In genomic region chr5:5360878-5361520, GRCh38 we compare ENCODE assay signal across 26 cellular contexts.
A peak's percentile ranks its signal among the peaks of the same experiment; 100 is the strongest.
DNase-seq lines count a peak whose midpoint lies in the region; ATAC-seq, FAIRE-seq and TF ChIP-seq lines count a peak whose summit lies in the region.
"Had no signal": no experiment of that assay in that cellular context is flagged by ENCODE, and none has a peak within 500 bp of the region (broad histone marks: within the 10 kb centered on the region; RNA-seq: fewer than 3 reads in every experiment).

No MANE protein-coding gene starts in this region.

- H2BK15ac ChIP-seq in mesendoderm (replicated peaks; ENCODE audit: low read depth) = no peak overlapping the region

- H3K4me2 ChIP-seq in GM12878 (ENCODE audit: control insufficient read depth, insufficient read depth) (no peak overlapping the region), mesendoderm (ENCODE audit: low read length) (no peak overlapping the region), SK-N-SH (no peak overlapping the region)

- H3K9me3 ChIP-seq in GM12878 (replicated peaks; ENCODE audit: control insufficient read depth, insufficient read depth, low read length) = no peaks in the 10 kb centered on the region
- no peaks in the 10 kb centered on the region for H3K9me3 ChIP-seq in SK-N-SH
- H3K9me3 ChIP-seq in lower lobe of right lung = no peaks in the 10 kb centered on the region
- H3K9me3 ChIP-seq: ascending aorta, left ventricle myocardium inferior, tibial artery had no signal

- no peak overlapping the region for H3K56ac ChIP-seq in mesendoderm (ENCODE audit: low read length)

- SMC1A ChIA-PET in GM12878 (lab: Charles Lee; ENCODE audit: uncharacterized antibody, unreplicated experiment) = no interaction called here

- no peak for TF ChIP-seq RAD21 in GM12878 (IDR thresholded peaks at IDR 0.05; ENCODE audit: insufficient read depth, low read depth, low read length)
- TF ChIP-seq RAD21 in SK-N-SH (IDR thresholded peaks at IDR 0.05; ENCODE audit: low read length) = no peak

- TF ChIP-seq CTCF in GM12878 (IDR thresholded peaks at IDR 0.05 in 2 of 3, conservative IDR thresholded peaks at IDR 0.05 in 1 of 3; ENCODE audit: control insufficient read depth in 2 of 3, extremely low read depth in 1 of 3, insufficient read depth in 1 of 3, low read depth in 3 of 3, low read length in 3 of 3) = no peak
- no peak for TF ChIP-seq CTCF in SK-N-SH (IDR thresholded peaks at IDR 0.05)
- no peak for TF ChIP-seq CTCF in lower lobe of right lung (IDR thresholded peaks at IDR 0.05)

- no peak overlapping the region for H3K18ac ChIP-seq in mesendoderm (ENCODE audit: low read length)

- H3K36me3 ChIP-seq in GM12878 (ENCODE audit: control insufficient read depth in 2 of 2, insufficient read depth in 2 of 2, low read length in 1 of 2) (no peaks in the 10 kb centered on the region), mesendoderm (ENCODE audit: control insufficient read depth, insufficient read depth, low read length) (no peaks in the 10 kb centered on the region), SK-N-SH (replicated peaks in 1 of 2; ENCODE audit: control insufficient read depth in 1 of 2, insufficient read depth in 2 of 2, low read length in 1 of 2) (no peaks in the 10 kb centered on the region), lower lobe of right lung (no peaks in the 10 kb centered on the region)
- H3K36me3 ChIP-seq: ascending aorta, left ventricle myocardium inferior, tibial artery had no signal

- no peak overlapping the region for H2AFZ ChIP-seq in GM12878 (ENCODE audit: control insufficient read depth, low read depth, low read length)
- no peak overlapping the region for H2AFZ ChIP-seq in SK-N-SH (ENCODE audit: low read depth)

- no peaks in the 10 kb centered on the region for H3K9me2 ChIP-seq in SK-N-SH

- H3K27me3 ChIP-seq in GM12878 (replicated peaks in 1 of 2; ENCODE audit: control insufficient read depth in 2 of 2, insufficient read depth in 2 of 2, low read length in 1 of 2) = no peaks in the 10 kb centered on the region
- no peaks in the 10 kb centered on the region for H3K27me3 ChIP-seq in mesendoderm (ENCODE audit: insufficient read depth, low read length, poor library complexity)
- H3K27me3 ChIP-seq in SK-N-SH (ENCODE audit: insufficient read depth) = no peaks in the 10 kb centered on the region
- no peaks in the 10 kb centered on the region for H3K27me3 ChIP-seq in lower lobe of right lung (ENCODE audit: low read depth)
- H3K27me3 ChIP-seq: ascending aorta, tibial artery had no signal

- H3K23ac ChIP-seq in mesendoderm (ENCODE audit: low read length) = peak overlapping the region; percentile 35

- no peaks in the 10 kb centered on the region for H3F3A ChIP-seq in SK-N-SH (replicated peaks; ENCODE audit: insufficient read depth)

- H3K79me1 ChIP-seq in mesendoderm (ENCODE audit: low read length) = no peaks in the 10 kb centered on the region

- no peak for FAIRE-seq in GM12878 (lab: Jason Lieb, UNC)
- FAIRE-seq: G401.6, TTC549 had no signal

- no peak overlapping the region for H2AK5ac ChIP-seq in mesendoderm (ENCODE audit: low read length)

- no peak overlapping the region for H4K8ac ChIP-seq in mesendoderm (ENCODE audit: low read depth, low read length)

- no peaks in the 10 kb centered on the region for H4K20me1 ChIP-seq in GM12878 (ENCODE audit: control insufficient read depth, insufficient read depth)
- no peaks in the 10 kb centered on the region for H4K20me1 ChIP-seq in SK-N-SH (ENCODE audit: insufficient read depth)

- ATAC-seq in GM12878 (no peak), lower lobe of right lung (no peak), HG02970 (IDR thresholded peaks at IDR 0.05; ENCODE audit: low FRiP score, unreplicated experiment) (no peak)
- ATAC-seq: activated CD4-positive, CD25-positive, alpha-beta regulatory T cell treated with anti-CD3 and anti-CD28 coated beads, Interleukin-2, amount 50 U/mL, for 24 hours; activated T-cell treated with anti-CD3 and anti-CD28 coated beads, Interleukin-2, amount 50 U/mL, for 72 hours had no signal

- H3K4ac ChIP-seq in mesendoderm (ENCODE audit: low read depth, low read length) = no peak overlapping the region

- in situ Hi-C loops in GM12878 (cut with MboI) = no loop called here

- H3K4me1 ChIP-seq in GM12878 (ENCODE audit: control insufficient read depth, insufficient read depth, low read length) = no peaks in the 10 kb centered on the region
- H3K4me1 ChIP-seq in mesendoderm (ENCODE audit: control insufficient read depth, low read depth, low read length) = no peaks in the 10 kb centered on the region
- peaks cover 0 to 2% of the 10 kb centered on the region in 2 experiments; a peak in 1 of 4 replicates for H3K4me1 ChIP-seq in SK-N-SH (ENCODE audit: control insufficient read depth in 1 of 2, insufficient read depth in 2 of 2, low read depth in 1 of 2, low read length in 1 of 2)
- no peaks in the 10 kb centered on the region for H3K4me1 ChIP-seq in lower lobe of right lung
- H3K4me1 ChIP-seq: ascending aorta, left ventricle myocardium inferior had no signal

- no peak overlapping the region for H2BK120ac ChIP-seq in mesendoderm (ENCODE audit: low read depth, low read length)

- no peak overlapping the region for H2BK5ac ChIP-seq in mesendoderm (ENCODE audit: low read length)

- no TSS peak for BruUV-seq in GM12878 (replicated peaks; lab: Mats Ljungman, UMichigan)

- intact Hi-C loops in GM12878 (cut with micrococcal nuclease; ENCODE audit: unreplicated experiment) (no loop called here), lower lobe of right lung (cut with DNase I) (no loop called here)

- no peak overlapping the region for H3K9ac ChIP-seq in GM12878 (ENCODE audit: control insufficient read depth, insufficient read depth, low read length)
- H3K9ac ChIP-seq in mesendoderm (ENCODE audit: low read length) = no peak overlapping the region
- no peak overlapping the region for H3K9ac ChIP-seq in SK-N-SH

- TF ChIP-seq EP300 in GM12878 (IDR thresholded peaks at IDR 0.05; ENCODE audit: borderline replicate concordance in 1 of 2, control insufficient read depth in 1 of 2, low read depth in 2 of 2, low read length in 2 of 2) = no peak
- TF ChIP-seq EP300 in SK-N-SH (IDR thresholded peaks at IDR 0.05; ENCODE audit: borderline replicate concordance in 1 of 2, low read depth in 1 of 2, low read length in 1 of 2) = no peak

- CTCF ChIA-PET in GM12878 (lab: Yijun Ruan, JAX) (no interaction called here), SK-N-SH (lab: Yijun Ruan, JAX) (no interaction called here)

- H3K79me2 ChIP-seq in GM12878 (ENCODE audit: control insufficient read depth, insufficient read depth, low read length) (no peaks in the 10 kb centered on the region), mesendoderm (ENCODE audit: control insufficient read depth, insufficient read depth, low read length) (no peaks in the 10 kb centered on the region), SK-N-SH (ENCODE audit: insufficient read depth) (no peaks in the 10 kb centered on the region)

- no peak overlapping the region for H3K4me3 ChIP-seq in GM12878
- no peak overlapping the region for H3K4me3 ChIP-seq in mesendoderm (ENCODE audit: low read length)
- H3K4me3 ChIP-seq in SK-N-SH (ENCODE audit: low read depth in 2 of 2, low read length in 1 of 2) = no peak overlapping the region
- no peak overlapping the region for H3K4me3 ChIP-seq in lower lobe of right lung
- H3K4me3 ChIP-seq: ascending aorta, left ventricle myocardium inferior, SK-N-MC, tibial artery had no signal

- RAD21 ChIA-PET in GM12878 (lab: Charles Lee; ENCODE audit: unreplicated experiment) = no interaction called here

- DNase-seq in MV-4-11 (lab: John Stamatoyannopoulos, UW) (peak; percentile 55), GM12878 (ENCODE audit: low read depth, low spot score) (no peak), mesendoderm (no peak), SK-N-SH (no peak), lower lobe of right lung (no peak), midbrain (lab: John Stamatoyannopoulos, UW) (no peak)
- DNase-seq: activated CD4-positive, alpha-beta T cell treated with anti-CD3 and anti-CD28 coated beads, Interleukin-2, amount 50 U/mL, for 4 hours; activated T-cell treated with anti-CD3 and anti-CD28 coated beads, Interleukin-2, amount 50 U/mL, for 72 hours; COR-L47; DMS53; effector CD8-positive, alpha-beta T cell; HFFc6; left ventricle myocardium inferior; MM.1S; naive B cell; NCI-H2081; NCI-H526; stimulated activated CD4-positive, alpha-beta T cell treated with anti-CD3 and anti-CD28 coated beads, Interleukin-15, amount 100 ng/mL, for 24 hours; stimulated activated CD4-positive, alpha-beta T cell treated with anti-CD3 and anti-CD28 coated beads, Interleukin-4, amount 100 ng/mL, for 4 hours; tibial artery had no signal

- WGBS in GM12878 (ENCODE audit: insufficient coverage, insufficient replicate concordance, low lambda C conversion rate, missing lambda C conversion rate) = 29% methylated on average over 10 of the region's 10 CpGs
- no CpG with 5 or more reads among the region's 10 CpGs for WGBS in mesendoderm (ENCODE audit: extremely low coverage, insufficient coverage, low lambda C conversion rate)
- 54% methylated on average over 10 of the region's 10 CpGs for WGBS in SK-N-SH (ENCODE audit: low lambda C conversion rate)

- H3K27ac ChIP-seq in GM12878 (ENCODE audit: control insufficient read depth, insufficient read depth) (no peak overlapping the region), mesendoderm (ENCODE audit: low read depth, low read length) (no peak overlapping the region), SK-N-SH (ENCODE audit: low read depth in 2 of 2, low read length in 1 of 2) (no peak overlapping the region), lower lobe of right lung (no peak overlapping the region)
- H3K27ac ChIP-seq: ascending aorta, left ventricle myocardium inferior, SK-N-MC, tibial artery had no signal

- no peak for TF ChIP-seq POLR2A in GM12878 (IDR thresholded peaks at IDR 0.05; ENCODE audit: low read depth, low read length)

- POLR2A ChIA-PET in GM12878 (lab: Charles Lee) = no interaction called here
- POLR2A ChIA-PET in SK-N-SH (lab: Yijun Ruan, JAX) = no interaction called here

- no peak overlapping the region for H4K5ac ChIP-seq in mesendoderm (ENCODE audit: low read length)

TF ChIP-seq in GM12878, 131 proteins besides CTCF, POLR2A, EP300 and RAD21 (continues in another document):
- TF ChIP-seq SMAD1 (IDR thresholded peaks at IDR 0.05; ENCODE audit: low read depth, partially characterized antibody) (no peak), BHLHE40 (IDR thresholded peaks at IDR 0.05; ENCODE audit: borderline replicate concordance in 1 of 2, low read depth in 2 of 2, low read length in 1 of 2) (peak in 1 of 2 experiments; percentile 19; a peak in 1 of 4 replicates), NR2F1 (conservative IDR thresholded peaks at IDR 0.05) (peak; percentile 84), NR2C1 (IDR thresholded peaks at IDR 0.05) (peak; percentile 53; the same call in 1 of the 2 replicates)

TF ChIP-seq in SK-N-SH, 30 proteins besides CTCF, POLR2A, EP300 and RAD21 (continues in another document):
- TF ChIP-seq RFX5 (IDR thresholded peaks at IDR 0.05; ENCODE audit: low read length) (no peak), TAF1 (IDR thresholded peaks at IDR 0.05; ENCODE audit: borderline replicate concordance, low read depth, low read length) (no peak), SIN3A (IDR thresholded peaks at IDR 0.05; ENCODE audit: borderline replicate concordance, low read depth, low read length) (no peak), RXRA (IDR thresholded peaks at IDR 0.05; ENCODE audit: borderline replicate concordance, low read depth) (no peak), GABPA (IDR thresholded peaks at IDR 0.05; ENCODE audit: low read depth) (no peak), ELF1 (IDR thresholded peaks at IDR 0.05) (no peak)
